8 cellular contexts compared by ENCODE assay signal in the genomic region with DNA sequence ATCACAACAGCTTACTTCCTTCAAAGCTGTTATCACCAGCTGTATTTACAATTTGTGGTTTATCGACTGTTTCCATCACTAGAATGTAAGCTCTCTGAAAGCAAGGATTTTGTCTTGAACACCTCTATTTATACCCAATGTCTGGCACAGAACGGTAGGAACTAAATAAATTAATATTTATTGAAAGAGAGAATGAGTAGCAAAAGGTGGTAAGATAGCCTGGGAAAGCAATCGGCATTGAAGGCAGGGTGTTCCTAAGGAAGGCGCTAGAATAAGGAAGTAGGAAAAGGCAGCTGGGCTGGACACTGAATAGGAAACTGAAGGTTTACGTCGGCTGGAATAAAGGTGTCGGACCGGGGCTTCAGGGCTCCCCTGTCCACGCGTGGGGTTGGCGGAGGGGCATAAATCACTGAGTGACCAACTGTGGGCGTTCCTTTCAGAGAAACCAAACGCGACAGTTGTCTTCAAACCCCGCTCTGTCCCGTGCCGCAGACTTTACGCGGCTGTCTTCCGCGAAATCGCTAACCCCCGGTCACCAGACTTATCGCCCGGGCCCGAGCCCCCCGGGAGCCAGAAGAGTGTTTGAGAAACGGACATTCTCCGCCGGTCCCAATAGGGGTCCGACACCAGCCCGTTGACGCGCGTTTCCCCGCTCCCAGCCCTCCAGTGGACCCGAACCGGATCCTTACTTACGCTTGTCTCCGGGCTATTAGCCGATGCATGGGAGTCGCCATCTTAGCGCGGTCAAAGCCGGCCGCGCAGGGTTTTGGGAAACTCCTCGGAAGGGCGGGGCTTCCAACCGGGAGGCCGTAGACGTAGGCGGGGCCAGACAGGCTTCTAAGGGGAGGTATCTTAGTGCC. TPM values are rescaled to one million over a fixed set of nuclear protein-coding genes. Genes with fewer than 3 reads are reported as not detected.
A peak's percentile ranks its signal among the peaks of the same experiment; 100 is the strongest.
DNase-seq lines count a peak whose midpoint lies in the region; TF ChIP-seq lines count a peak whose summit lies in the region.

A gene (minus strand): TSS at position 746 of the 860 bp plus-strand sequence. CDS start 12 bp downstream, at position 734.

- peak within 1 kb of the TSS; percentile 94 to 99 (median 96) for H3K4me3 Mint-ChIP-seq in CD8-positive, alpha-beta memory T cell

- peak within 1 kb of the TSS; percentile 85 for H3K27ac ChIP-seq in CD8-positive, alpha-beta memory T cell (ENCODE audit: low read depth, low read length)

- H3K4me1 ChIP-seq in CD8-positive, alpha-beta memory T cell (ENCODE audit: insufficient read depth, low read length), result peaks cover 14% of the 10 kb centered on the region

- no peaks in the 10 kb centered on the region for H3K9me3 Mint-ChIP-seq in CD8-positive, alpha-beta memory T cell

- peaks cover 21 to 39% (median 34%) of the 10 kb centered on the region in 3 donors for H3K4me1 Mint-ChIP-seq in CD8-positive, alpha-beta memory T cell

- peak within 1 kb of the TSS; percentile 80 for H3K4me3 ChIP-seq in CD8-positive, alpha-beta memory T cell (ENCODE audit: low read length)

- no peaks in the 10 kb centered on the region for H3K9me3 ChIP-seq in CD8-positive, alpha-beta memory T cell (ENCODE audit: low read length)

- H3K27me3 ChIP-seq in CD8-positive, alpha-beta memory T cell (ENCODE audit: insufficient read depth, low read length, poor library complexity, severe bottlenecking), result no peaks in the 10 kb centered on the region

- POLR2A ChIA-PET in CD8-positive, alpha-beta memory T cell (lab: Charles Lee), result interaction anchor here (1.9 kb wide), 1 partner anchor 25 kb away, joined by 15 read pairs; a partner anchor contains a TSS

- TF ChIP-seq CTCF in GM20000 (IDR thresholded peaks at IDR 0.05; ENCODE audit: extremely low read depth, missing control alignments), result no peak

- peak within 1 kb of the TSS; percentile 95 to 100 (median 96) for H3K27ac Mint-ChIP-seq in CD8-positive, alpha-beta memory T cell

- peaks cover 0 to 26% (median 5%) of the 10 kb centered on the region in 3 donors for H3K36me3 Mint-ChIP-seq in CD8-positive, alpha-beta memory T cell

- CTCF ChIA-PET in CD8-positive, alpha-beta memory T cell (lab: Charles Lee), result interaction anchor here (0.6 kb wide), 2 partner anchors 35 to 54 kb away, joined by 3 to 4 read pairs; no protein-coding TSS in a partner anchor

- H3K27me3 Mint-ChIP-seq in CD8-positive, alpha-beta memory T cell, result peaks cover 0 to 3% of the 10 kb centered on the region in 2 donors

- peak; percentile 84 to 93 (median 88) for DNase-seq in CD8-positive, alpha-beta memory T cell
- DNase-seq in GM20000 (ENCODE audit: low spot score) (peak; percentile 89), HT-29 (ENCODE audit: low spot score) (peak; percentile 89), lung microvascular endothelial cell (ENCODE audit: low read depth in 2 of 2) (peak; percentile 72 to 94)
- DNase-seq in NK-92 treated with Interleukin-12 subunit alpha and Interleukin-12 subunit beta, amount 100 ng/mL, for 24 hours (lab: John Stamatoyannopoulos, UW), result peak; percentile 81
- peak; percentile 94 for DNase-seq in activated CD8-positive, alpha-beta memory T cell treated with anti-CD3 and anti-CD28 coated beads for 24 hours
- peak; percentile 85 for DNase-seq in effector CD4-positive, alpha-beta T cell
- DNase-seq in stimulated activated CD4-positive, alpha-beta T cell treated with anti-CD3 and anti-CD28 coated beads, TNF-alpha, amount 100 ng/mL, for 4 hours (ENCODE audit: low read depth in 3 of 3), result peak; percentile 80 to 84 (median 82)

- H3K36me3 ChIP-seq in CD8-positive, alpha-beta memory T cell (ENCODE audit: insufficient read depth, low read length), result no peaks in the 10 kb centered on the region

RNA-seq across cellular contexts. Expression of the gene that starts here (rescaled TPM):
- 10 to 100 TPM; 31.8 to 35.0 TPM for total RNA-seq in CD8-positive, alpha-beta memory T cell
- 40.0 TPM for polyA plus RNA-seq in CD8-positive, alpha-beta memory T cell
- total RNA-seq in HT-29 (2014; rRNA removed; shearing (Covaris generic)), result 8.5 and 22.9 TPM in 2 replicates
- 13.1 and 14.3 TPM in 2 replicates for total RNA-seq in lung microvascular endothelial cell

Comparison
In these comparisons a context has a peak if more than half of its experiments do, and no peak if none do; other contexts are left out.
1. Peak in every context shown above with its lines: DNase-seq, H3K4me3 ChIP-seq and H3K27ac ChIP-seq.